9 cellular contexts compared by ENCODE assay signal in genomic region chr6:137827977-137828815, GRCh38. TPM values are rescaled to one million over a fixed set of nuclear protein-coding genes. Genes with fewer than 3 reads are reported as not detected.
DNase-seq lines count a peak whose midpoint lies in the region; ATAC-seq and TF ChIP-seq lines count a peak whose summit lies in the region.
"Had no signal": no experiment of that assay in that cellular context is flagged by ENCODE, and none has a peak within 500 bp of the region (broad histone marks: within the 10 kb centered on the region; RNA-seq: fewer than 3 reads in every experiment).

No MANE protein-coding gene starts in this region.

- TF ChIP-seq CTCF in endothelial cell (IDR thresholded peaks at IDR 0.05; ENCODE audit: unreplicated experiment) = no peak

- H3K27ac Mint-ChIP-seq in endothelial cell (ENCODE audit: unreplicated experiment) = no peak overlapping the region
- H3K27ac Mint-ChIP-seq: mesothelial cell of epicardium had no signal

- H3K9me3 Mint-ChIP-seq in endothelial cell (ENCODE audit: unreplicated experiment) = no peaks in the 10 kb centered on the region
- H3K9me3 Mint-ChIP-seq: mesothelial cell of epicardium had no signal

- no peaks in the 10 kb centered on the region for H3K36me3 Mint-ChIP-seq in endothelial cell (ENCODE audit: low read depth, unreplicated experiment)
- H3K36me3 Mint-ChIP-seq: mesothelial cell of epicardium had no signal

- peaks cover 6% of the 10 kb centered on the region for H3K27me3 Mint-ChIP-seq in endothelial cell (ENCODE audit: unreplicated experiment)

- no peak overlapping the region for H3K4me3 Mint-ChIP-seq in endothelial cell (ENCODE audit: unreplicated experiment)
- H3K4me3 Mint-ChIP-seq: mesothelial cell of epicardium had no signal

- intact Hi-C loops in left cardiac atrium (cut with DNase I) = no loop called here

- no peaks in the 10 kb centered on the region for H3K4me1 Mint-ChIP-seq in endothelial cell (ENCODE audit: unreplicated experiment)

- peak; percentile 65 for ATAC-seq in GM18907 (IDR thresholded peaks at IDR 0.05; ENCODE audit: unreplicated experiment)
- ATAC-seq in HG02798 (IDR thresholded peaks at IDR 0.05; ENCODE audit: poor library complexity, unreplicated experiment) = peak; percentile 73
- no peak for ATAC-seq in left cardiac atrium

- DNase-seq in activated CD4-positive, alpha-beta T cell treated with anti-CD3 and anti-CD28 coated beads, Interleukin-2, amount 50 U/mL, for 4 hours = peak; percentile 15
- peak; percentile 71 for DNase-seq in stimulated activated CD4-positive, alpha-beta T cell treated with anti-CD3 and anti-CD28 coated beads, Interleukin-1b, Interleukin-23, amount 100 ng/mL, for 48 hours
- no peak for DNase-seq in NAMALWA (ENCODE audit: low spot score)
- no peak for DNase-seq in left cardiac atrium
- no peak for DNase-seq in NCI-H510A (lab: John Stamatoyannopoulos, UW)
- DNase-seq in endothelial cell (ENCODE audit: low spot score) = no peak

RNA-seq across cellular contexts. Expression of gene TNFAIP3, which starts 38.9 kb away (rescaled TPM):
- total RNA-seq in left cardiac atrium (10 to 100 TPM; 10.9 to 13.6 TPM), endothelial cell (ENCODE audit: unreplicated experiment) (22.6 TPM)

Comparison
In these comparisons a context has a peak if more than half of its experiments do, and no peak if none do; other contexts are left out.
1. ATAC-seq: peak in GM18907 (single experiment) and HG02798 (single experiment); none in left cardiac atrium (0 of 2).
2. DNase-seq: peak in activated CD4-positive, alpha-beta T cell treated with anti-CD3 and anti-CD28 coated beads, Interleukin-2, amount 50 U/mL, for 4 hours (2 of 2) and stimulated activated CD4-positive, alpha-beta T cell treated with anti-CD3 and anti-CD28 coated beads, Interleukin-1b, Interleukin-23, amount 100 ng/mL, for 48 hours (single experiment); none in NAMALWA (single experiment), left cardiac atrium (single experiment), NCI-H510A (single experiment) and endothelial cell (single experiment).